In the genomic region with DNA sequence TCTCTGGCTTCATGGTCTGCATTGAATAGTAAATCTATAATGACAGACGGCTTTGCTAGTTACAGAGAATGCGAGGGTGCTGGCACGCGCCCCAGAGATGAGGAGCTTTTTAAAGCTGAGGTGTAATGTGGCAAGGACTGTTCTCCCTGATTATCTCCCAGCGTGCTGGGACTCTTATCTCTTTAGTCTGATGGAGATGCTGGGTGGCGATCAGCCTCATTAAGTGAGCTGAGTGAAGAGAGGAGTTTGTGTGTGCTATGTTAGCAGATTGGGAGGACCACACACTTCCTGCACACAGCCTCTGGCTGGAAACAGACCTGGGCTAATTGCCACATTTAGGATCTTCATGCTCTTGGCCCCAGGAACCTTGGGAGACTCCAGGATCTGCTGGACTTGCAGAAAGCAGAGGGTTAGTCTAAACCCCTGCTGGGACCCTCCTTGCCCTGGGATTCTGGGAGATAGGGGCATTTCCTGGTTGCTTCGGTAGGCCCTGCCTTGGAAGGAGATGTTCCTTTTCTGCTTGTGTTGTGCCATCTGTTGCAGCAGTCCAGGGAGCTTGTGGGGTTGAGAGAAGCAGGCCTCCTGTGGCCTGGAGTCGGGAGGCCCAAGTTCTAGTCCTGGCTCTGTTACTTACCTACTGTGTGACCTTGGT, we compare ENCODE assay signal across 13 cellular contexts. TPM values are rescaled to one million over a fixed set of nuclear protein-coding genes. Genes with fewer than 3 reads are reported as not detected.
A peak's percentile ranks its signal among the peaks of the same experiment; 100 is the strongest.
DNase-seq lines count a peak whose midpoint lies in the region; ATAC-seq, FAIRE-seq and TF ChIP-seq lines count a peak whose summit lies in the region.
"Had no signal": no experiment of that assay in that cellular context is flagged by ENCODE, and none has a peak within 500 bp of the region (broad histone marks: within the 10 kb centered on the region; RNA-seq: fewer than 3 reads in every experiment).

No MANE protein-coding gene starts in this region.

- no TSS peak for BruUV-seq in GM12878 (replicated peaks; lab: Mats Ljungman, UMichigan)

- DNase-seq in Kasumi-1 (lab: John Stamatoyannopoulos, UW) = peak; percentile 42 to 60
- DNase-seq in GM12878 (ENCODE audit: low read depth, low spot score) = no peak
- peak; percentile 55 for DNase-seq in retina
- DNase-seq in GDM1 (lab: John Stamatoyannopoulos, UW) = no peak
- no peak for DNase-seq in T-helper 1 cell
- DNase-seq: aorta, HFFc6, MM.1S, natural killer cell had no signal

- H3K27me3 ChIP-seq in GM12878 (replicated peaks in 1 of 2; ENCODE audit: control insufficient read depth in 2 of 2, insufficient read depth in 2 of 2, low read length in 1 of 2) = no peaks in the 10 kb centered on the region

- intact Hi-C loops in GM12878 (cut with micrococcal nuclease; ENCODE audit: unreplicated experiment) = no loop called here

- TF ChIP-seq POLR2A in GM12878 (IDR thresholded peaks at IDR 0.05; ENCODE audit: low read depth, low read length) = no peak

- peak overlapping the region; percentile 18; the same call in 1 of the 2 replicates for H3K9ac ChIP-seq in GM12878 (ENCODE audit: control insufficient read depth, insufficient read depth, low read length)

- ATAC-seq in GM19043 (IDR thresholded peaks at IDR 0.05; ENCODE audit: low read depth, unreplicated experiment) (peak; percentile 7), GM12878 (peak; percentile 28), GM18519 (IDR thresholded peaks at IDR 0.05; ENCODE audit: low FRiP score, unreplicated experiment) (no peak)

- CTCF ChIA-PET in GM12878 (lab: Yijun Ruan, JAX) = interaction anchor here (1.2 to 2.1 kb wide), 4 partner anchors 11 to 138 kb away, joined by 3 to 10 read pairs (median 4); partner anchors contain the start of gene PDIA5

- TF ChIP-seq RAD21 in GM12878 (IDR thresholded peaks at IDR 0.05; ENCODE audit: insufficient read depth, low read depth, low read length) = no peak

- POLR2A ChIA-PET in GM12878 (lab: Charles Lee) = interaction anchor here (1.2 to 1.7 kb wide), 2 partner anchors 13 to 15 kb away, joined by 3 to 8 read pairs; partner anchors contain the start of gene PDIA5

- TF ChIP-seq CTCF in GM12878 (IDR thresholded peaks at IDR 0.05 in 2 of 3, conservative IDR thresholded peaks at IDR 0.05 in 1 of 3; ENCODE audit: control insufficient read depth in 2 of 3, extremely low read depth in 1 of 3, insufficient read depth in 1 of 3, low read depth in 3 of 3, low read length in 3 of 3) = no peak

- H4K20me1 ChIP-seq in GM12878 (ENCODE audit: control insufficient read depth, insufficient read depth) = no peaks in the 10 kb centered on the region; the same call in 1 of the 2 replicates

- peaks cover 41% of the 10 kb centered on the region for H3K79me2 ChIP-seq in GM12878 (ENCODE audit: control insufficient read depth, insufficient read depth, low read length)

- no peaks in the 10 kb centered on the region for H3K9me3 ChIP-seq in GM12878 (replicated peaks; ENCODE audit: control insufficient read depth, insufficient read depth, low read length)

- peaks cover 22% of the 10 kb centered on the region for H3K4me1 ChIP-seq in GM12878 (ENCODE audit: control insufficient read depth, insufficient read depth, low read length)

- RAD21 ChIA-PET in GM12878 (lab: Charles Lee; ENCODE audit: unreplicated experiment) = no interaction called here

- H3K27ac ChIP-seq in GM12878 (ENCODE audit: control insufficient read depth, insufficient read depth) = peak overlapping the region; percentile 71

- SMC1A ChIA-PET in GM12878 (lab: Charles Lee; ENCODE audit: uncharacterized antibody, unreplicated experiment) = interaction anchor here (1.5 to 2.9 kb wide), 4 partner anchors 15 to 1535 kb away, joined by 3 to 12 read pairs (median 4); partner anchors contain the start of gene PDIA5

- in situ Hi-C loops in GM12878 (cut with MboI) = no loop called here

- 66% methylated on average over 8 of the region's 8 CpGs for WGBS in GM12878 (ENCODE audit: insufficient coverage, insufficient replicate concordance, low lambda C conversion rate, missing lambda C conversion rate)

- no peaks in the 10 kb centered on the region for H3K36me3 ChIP-seq in GM12878 (ENCODE audit: control insufficient read depth in 2 of 2, insufficient read depth in 2 of 2, low read length in 1 of 2)

- peak overlapping the region; percentile 75 for H2AFZ ChIP-seq in GM12878 (ENCODE audit: control insufficient read depth, low read depth, low read length)

- peak overlapping the region; percentile 72 for H3K4me2 ChIP-seq in GM12878 (ENCODE audit: control insufficient read depth, insufficient read depth)

- H3K4me3 ChIP-seq in GM12878 = 0 out of 2 replicates have a peak overlapping the region, but pooled peaks have one; percentile 24

- FAIRE-seq in GM12878 (lab: Jason Lieb, UNC) = peak; percentile 70
- FAIRE-seq: TTC549 had no signal

- TF ChIP-seq EP300 in GM12878 (IDR thresholded peaks at IDR 0.05; ENCODE audit: borderline replicate concordance in 1 of 2, control insufficient read depth in 1 of 2, low read depth in 2 of 2, low read length in 2 of 2) = no peak

TF ChIP-seq in GM12878, 131 proteins besides CTCF, POLR2A, EP300 and RAD21:
- TF ChIP-seq NR2C2 (IDR thresholded peaks at IDR 0.05; ENCODE audit: borderline replicate concordance, control insufficient read depth, insufficient read length, low read depth) = no peak
- 0 out of 2 replicates have a peak, but pooled peaks have one; percentile 1 for TF ChIP-seq MLLT1 (IDR thresholded peaks at IDR 0.05)

RNA-seq across cellular contexts. Expression of gene PDIA5, which starts 15.0 kb away (rescaled TPM):
- total RNA-seq in GM12878 (2013; cell fraction: nucleolus; rRNA removed) = 20.9 and 29.7 TPM in 2 replicates
- total RNA-seq in GM12878 (2014; rRNA removed) (15.2 and 16.4 TPM in 2 replicates), GM12878 (2014; rRNA removed; fragmentation: Illumina TruSeq; extraction: Trizol) (15.8 and 18.1 TPM in 2 replicates), GM12878 (2021) (24.2 and 24.5 TPM in 2 replicates)
- polyA plus RNA-seq in GM12878 (2011; ENCODE audit: low read depth) = 14.1 TPM
- polyA plus RNA-seq in GM12878 (2011; rRNA removed) (13.0 and 20.2 TPM in 2 replicates), GM12878 (2014; fragmentation: Illumina TruSeq; extraction: Trizol) (20.2 and 34.7 TPM in 2 replicates), GM12878 (2014; fragmentation: Nextera tagmentation; extraction: Ambion mirVana) (1 to 10 TPM; 4.1 to 5.2 TPM), GM12878 (2014; rRNA removed) (20.4 and 24.8 TPM in 2 replicates), GM12878 (2016; fragmentation: Nextera tagmentation; extraction: Ambion mirVana) (10 to 100 TPM; 22.9 to 23.5 TPM)
- 15.8 and 16.3 TPM in 2 replicates for polyA plus RNA-seq in GM12878 (2011; cell fraction: cytosol; rRNA removed)
- polyA plus RNA-seq in GM12878 (2011; cell fraction: nucleus; rRNA removed) = 15.6 and 15.8 TPM in 2 replicates
- 19.9 and 21.6 TPM in 2 replicates for polyA plus RNA-seq in GM12878 (2012)
- polyA minus RNA-seq in GM12878 (2011; rRNA and poly(A)+ RNA removed) = 8.9 and 15.1 TPM in 2 replicates
- 5.6 and 8.0 TPM in 2 replicates for polyA minus RNA-seq in GM12878 (2011; cell fraction: cytosol; rRNA and poly(A)+ RNA removed)
- 4.5 and 9.1 TPM in 2 replicates for polyA minus RNA-seq in GM12878 (2011; cell fraction: nucleus; rRNA and poly(A)+ RNA removed)

RNA-seq across cellular contexts. Expression of gene SEMA5B, which starts 54.3 kb away (rescaled TPM):
- total RNA-seq in GM12878 (2013; cell fraction: nucleolus; rRNA removed) = not detected in 2 replicates
- total RNA-seq in GM12878 (2014; rRNA removed) = not detected in 2 replicates
- total RNA-seq in GM12878 (2014; rRNA removed; fragmentation: Illumina TruSeq; extraction: Trizol) = not detected in 2 replicates
- not detected in 2 replicates for total RNA-seq in GM12878 (2021)
- polyA plus RNA-seq in GM12878 (2011; ENCODE audit: low read depth) = 0.13 TPM
- polyA plus RNA-seq in GM12878 (2011; rRNA removed) = 0.05 TPM in 1 of 2 replicates, not detected in the other
- polyA plus RNA-seq in GM12878 (2011; cell fraction: cytosol; rRNA removed) = 0.03 TPM in 2 replicates
- polyA plus RNA-seq in GM12878 (2011; cell fraction: nucleus; rRNA removed) = 0.04 TPM in 1 of 2 replicates, not detected in the other
- 0.06 TPM in 1 of 2 replicates, not detected in the other for polyA plus RNA-seq in GM12878 (2012)
- not detected in 2 replicates for polyA plus RNA-seq in GM12878 (2014; fragmentation: Illumina TruSeq; extraction: Trizol)
- polyA plus RNA-seq in GM12878 (2014; fragmentation: Nextera tagmentation; extraction: Ambion mirVana) = not detected
- polyA plus RNA-seq in GM12878 (2014; rRNA removed) = not detected in 2 replicates
- polyA plus RNA-seq in GM12878 (2016; fragmentation: Nextera tagmentation; extraction: Ambion mirVana) = not detected
- not detected in 2 replicates for polyA minus RNA-seq in GM12878 (2011; rRNA and poly(A)+ RNA removed)
- polyA minus RNA-seq in GM12878 (2011; cell fraction: cytosol; rRNA and poly(A)+ RNA removed) = not detected in 2 replicates
- not detected in 2 replicates for polyA minus RNA-seq in GM12878 (2011; cell fraction: nucleus; rRNA and poly(A)+ RNA removed)
- total RNA-seq: glomerular endothelial cell, HFFc6 had no signal

Comparison
In these comparisons a context has a peak if more than half of its experiments do, and no peak if none do; other contexts are left out.
1. DNase-seq: peak in Kasumi-1 (2 of 2) and retina (single experiment); none in GM12878 (single experiment), GDM1 (single experiment) and T-helper 1 cell (0 of 5).